Comparison of ENCODE assay signal across 8 cellular contexts in genomic region chr12:66130267-66131066, GRCh38. TPM values are rescaled to one million over a fixed set of nuclear protein-coding genes. Genes with fewer than 3 reads are reported as not detected.
A peak's percentile ranks its signal among the peaks of the same experiment; 100 is the strongest.
DNase-seq lines count a peak whose midpoint lies in the region; ATAC-seq and TF ChIP-seq lines count a peak whose summit lies in the region.

LLPH (minus strand) TSS chr12:66130750; CDS start chr12:66129106, 1,644 bp downstream.

- peak within 1 kb of the TSS; percentile 77 for H3K4me3 ChIP-seq in lower lobe of right lung

- peaks cover 31% of the 10 kb centered on the region for H3K36me3 ChIP-seq in lower lobe of right lung

- H3K27ac Mint-ChIP-seq in CD14-positive monocyte, result peak within 1 kb of the TSS; percentile 94 to 98 (median 97)
- H3K27ac Mint-ChIP-seq in activated CD4-positive, alpha-beta memory T cell treated with anti-CD3 and anti-CD28 coated beads, Interleukin-2, amount 10 ng/mL, durations not matched to agents 7 days and 5 days, result peak within 1 kb of the TSS; percentile 94

- peak; percentile 88 for DNase-seq in CD14-positive monocyte (ENCODE audit: low spot score)
- DNase-seq in NCI-H774 (lab: John Stamatoyannopoulos, UW), result peak; percentile 95
- peak; percentile 94 for DNase-seq in activated CD4-positive, alpha-beta memory T cell treated with anti-CD3 and anti-CD28 coated beads, Interleukin-2, amount 10 ng/mL, durations not matched to agents 7 days and 5 days
- DNase-seq in effector CD4-positive, alpha-beta T cell, result peak; percentile 83
- peak; percentile 96 for DNase-seq in lower lobe of right lung
- DNase-seq in stimulated activated CD4-positive, alpha-beta T cell treated with anti-CD3 and anti-CD28 coated beads, TNF-alpha, amount 100 ng/mL, for 1 hour (ENCODE audit: low read depth in 3 of 3, low spot score in 1 of 3), result peak; percentile 64 to 78 (median 70)

- ATAC-seq in GM19351 (IDR thresholded peaks at IDR 0.05; ENCODE audit: unreplicated experiment), result peak; percentile 97
- peak; percentile 98 for ATAC-seq in HG03521 (IDR thresholded peaks at IDR 0.05; ENCODE audit: unreplicated experiment)
- peak; percentile 98 to 100 for ATAC-seq in lower lobe of right lung

- peaks cover 32 to 41% of the 10 kb centered on the region in 2 donors for H3K36me3 Mint-ChIP-seq in CD14-positive monocyte
- peaks cover 52% of the 10 kb centered on the region for H3K36me3 Mint-ChIP-seq in activated CD4-positive, alpha-beta memory T cell treated with anti-CD3 and anti-CD28 coated beads, Interleukin-2, amount 10 ng/mL, durations not matched to agents 7 days and 5 days (ENCODE audit: low read depth)

- H3K4me1 Mint-ChIP-seq in CD14-positive monocyte, result peaks cover 49% of the 10 kb centered on the region
- H3K4me1 Mint-ChIP-seq in activated CD4-positive, alpha-beta memory T cell treated with anti-CD3 and anti-CD28 coated beads, Interleukin-2, amount 10 ng/mL, durations not matched to agents 7 days and 5 days, result peaks cover 67% of the 10 kb centered on the region

- peaks cover 0 to 2% (median 0%) of the 10 kb centered on the region in 3 donors for H3K27me3 Mint-ChIP-seq in CD14-positive monocyte (ENCODE audit: low read depth in 3 of 3)
- no peaks in the 10 kb centered on the region for H3K27me3 Mint-ChIP-seq in activated CD4-positive, alpha-beta memory T cell treated with anti-CD3 and anti-CD28 coated beads, Interleukin-2, amount 10 ng/mL, durations not matched to agents 7 days and 5 days

- H3K4me1 ChIP-seq in lower lobe of right lung, result peaks cover 30% of the 10 kb centered on the region

- H3K9me3 Mint-ChIP-seq in CD14-positive monocyte, result no peaks in the 10 kb centered on the region
- H3K9me3 Mint-ChIP-seq in activated CD4-positive, alpha-beta memory T cell treated with anti-CD3 and anti-CD28 coated beads, Interleukin-2, amount 10 ng/mL, durations not matched to agents 7 days and 5 days, result no peaks in the 10 kb centered on the region

- H3K27ac ChIP-seq in lower lobe of right lung, result peak within 1 kb of the TSS; percentile 74

- TF ChIP-seq CTCF in CD14-positive monocyte (IDR thresholded peaks at IDR 0.05), result no peak
- TF ChIP-seq CTCF in lower lobe of right lung (IDR thresholded peaks at IDR 0.05), result no peak

- peak within 1 kb of the TSS; percentile 98 to 99 for H3K4me3 Mint-ChIP-seq in CD14-positive monocyte
- H3K4me3 Mint-ChIP-seq in activated CD4-positive, alpha-beta memory T cell treated with anti-CD3 and anti-CD28 coated beads, Interleukin-2, amount 10 ng/mL, durations not matched to agents 7 days and 5 days, result peak within 1 kb of the TSS; percentile 97

- no peaks in the 10 kb centered on the region for H3K27me3 ChIP-seq in lower lobe of right lung (ENCODE audit: low read depth)

- POLR2A ChIA-PET in activated CD4-positive, alpha-beta memory T cell treated with anti-CD3 and anti-CD28 coated beads, Interleukin-2, amount 10 ng/mL, durations not matched to agents 7 days and 5 days (lab: Charles Lee), result interaction anchor here (0.5 to 4.6 kb wide), 24 partner anchors 9 to 961 kb away, joined by 3 to 86 read pairs (median 5); partner anchors contain the start of genes HELB, LEMD3 and TMBIM4

- intact Hi-C loops in CD14-positive monocyte (cut with micrococcal nuclease) (no loop called here), lower lobe of right lung (cut with DNase I) (no loop called here)

- CTCF ChIA-PET in activated CD4-positive, alpha-beta memory T cell treated with anti-CD3 and anti-CD28 coated beads, Interleukin-2, amount 10 ng/mL, durations not matched to agents 7 days and 5 days (lab: Charles Lee), result interaction anchor here (0.6 to 2.3 kb wide), 8 partner anchors 9 to 278 kb away, joined by 3 to 18 read pairs (median 4); partner anchors contain the start of gene TMBIM4

- H3K9me3 ChIP-seq in lower lobe of right lung, result no peaks in the 10 kb centered on the region

RNA-seq across cellular contexts. Expression of gene LLPH, which starts in this region (rescaled TPM):
- polyA plus RNA-seq in CD14-positive monocyte, result 10 to 100 TPM; 33.4 to 44.0 TPM
- 10 to 100 TPM; 30.0 to 33.3 TPM for total RNA-seq in activated CD4-positive, alpha-beta memory T cell treated with anti-CD3 and anti-CD28 coated beads, Interleukin-2, amount 10 ng/mL, durations not matched to agents 7 days and 5 days
- total RNA-seq in lower lobe of right lung, result 19.3 TPM

Comparison
In these comparisons a context has a peak if more than half of its experiments do, and no peak if none do; other contexts are left out.
1. Peak in every context shown above with its lines: DNase-seq, ATAC-seq, H3K4me3 ChIP-seq and H3K27ac ChIP-seq.